11 cellular contexts compared by ENCODE assay signal in the genomic region with DNA sequence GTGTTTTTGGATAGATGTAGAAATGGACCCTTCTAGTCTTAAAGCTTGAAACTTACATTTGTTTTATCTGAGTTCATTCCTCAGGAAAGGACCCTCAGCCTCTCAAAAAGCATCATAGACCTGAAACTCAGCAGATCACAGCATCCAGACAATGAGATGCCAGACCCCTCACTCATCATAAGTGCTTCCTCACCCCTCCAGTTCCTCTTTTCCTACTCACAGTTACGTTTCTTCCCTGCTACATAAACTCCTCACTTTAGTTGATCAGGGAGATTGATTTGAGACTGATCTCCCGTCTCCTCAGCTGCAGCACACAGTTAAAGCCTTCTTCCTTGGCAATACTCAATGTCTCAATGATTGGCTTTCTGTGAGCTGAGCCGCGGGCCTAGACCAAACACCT.
"Had no signal": no experiment of that assay in that cellular context is flagged by ENCODE, and none has a peak within 500 bp of the region (broad histone marks: within the 10 kb centered on the region; RNA-seq: fewer than 3 reads in every experiment).

No MANE protein-coding gene starts in this region.

- H3K9me3 ChIP-seq: HAP-1 had no signal

- H3K4me3 ChIP-seq: GM23248, GM23338, HAP-1 had no signal

- H3K9ac ChIP-seq: GM23248 had no signal

- H3K36me3 ChIP-seq: HAP-1 had no signal

- H3K4me1 ChIP-seq: HAP-1 had no signal

- ATAC-seq: GM23338, HCT116 had no signal

- DNase-seq: GM23248, GOT3, H7, H9, HCEC 1CT, HFFc6 had no signal

- H3K27ac ChIP-seq: GM23248 had no signal

- H3K4me2 ChIP-seq: GM23338 had no signal

- FAIRE-seq: H1, H54 had no signal

- H2AFZ ChIP-seq: GM23248, GM23338 had no signal
